In genomic region chr17:10327640-10328039, GRCh38 we compare ENCODE assay signal across 8 cellular contexts. TPM values are rescaled to one million over a fixed set of nuclear protein-coding genes. Genes with fewer than 3 reads are reported as not detected.
DNase-seq lines count a peak whose midpoint lies in the region; ATAC-seq and TF ChIP-seq lines count a peak whose summit lies in the region.

No MANE protein-coding gene starts in this region.

- H3K9me3 Mint-ChIP-seq in activated naive CD8-positive, alpha-beta T cell treated with anti-CD3 and anti-CD28 coated beads, Interleukin-2, amount 50 U/mL, for 24 hours: no peaks in the 10 kb centered on the region

- no peak overlapping the region for H3K4me3 Mint-ChIP-seq in activated naive CD8-positive, alpha-beta T cell treated with anti-CD3 and anti-CD28 coated beads, Interleukin-2, amount 50 U/mL, for 24 hours

- peaks cover 13% of the 10 kb centered on the region for H3K27me3 Mint-ChIP-seq in activated naive CD8-positive, alpha-beta T cell treated with anti-CD3 and anti-CD28 coated beads, Interleukin-2, amount 50 U/mL, for 24 hours

- H3K27ac Mint-ChIP-seq in activated naive CD8-positive, alpha-beta T cell treated with anti-CD3 and anti-CD28 coated beads, Interleukin-2, amount 50 U/mL, for 24 hours: no peak overlapping the region

- H3K36me3 Mint-ChIP-seq in activated naive CD8-positive, alpha-beta T cell treated with anti-CD3 and anti-CD28 coated beads, Interleukin-2, amount 50 U/mL, for 24 hours (ENCODE audit: low read depth): no peaks in the 10 kb centered on the region

- ATAC-seq in activated naive CD8-positive, alpha-beta T cell treated with anti-CD3 and anti-CD28 coated beads, Interleukin-2, amount 50 U/mL, for 24 hours: peak; percentile 40
- no peak for ATAC-seq in HG03045 (IDR thresholded peaks at IDR 0.05; ENCODE audit: unreplicated experiment)

- no peak overlapping the region for H3K4me3 ChIP-seq in left ventricle myocardium inferior

- DNase-seq in NCI-H2196 (lab: John Stamatoyannopoulos, UW; ENCODE audit: unreplicated experiment) (peak; percentile 59), NCI-H2196 treated with DMSO at 0.1 percent for 48 hours (lab: John Stamatoyannopoulos, UW; ENCODE audit: unreplicated experiment) (no peak), SKM-1 treated with dmso at 0.1 percent for 144 hours (lab: John Stamatoyannopoulos, UW; ENCODE audit: unreplicated experiment) (peak; percentile 27), left ventricle myocardium inferior (peak; percentile 72), retina (peak; percentile 79)
- peak; percentile 82 for DNase-seq in activated naive CD8-positive, alpha-beta T cell treated with anti-CD3 and anti-CD28 coated beads, Interleukin-2, amount 50 U/mL, for 24 hours

- no peak overlapping the region for H3K27ac ChIP-seq in left ventricle myocardium inferior (replicated peaks)

- no peaks in the 10 kb centered on the region for H3K36me3 ChIP-seq in left ventricle myocardium inferior

- no peaks in the 10 kb centered on the region for H3K9me3 ChIP-seq in left ventricle myocardium inferior (replicated peaks)

- peaks cover 32% of the 10 kb centered on the region for H3K27me3 ChIP-seq in left ventricle myocardium inferior (ENCODE audit: low read depth)

- no peaks in the 10 kb centered on the region for H3K4me1 Mint-ChIP-seq in activated naive CD8-positive, alpha-beta T cell treated with anti-CD3 and anti-CD28 coated beads, Interleukin-2, amount 50 U/mL, for 24 hours

- peak; percentile 96 for TF ChIP-seq CTCF in LNCAP (IDR thresholded peaks at IDR 0.05)
- TF ChIP-seq CTCF in left ventricle myocardium inferior (IDR thresholded peaks at IDR 0.05; ENCODE audit: borderline replicate concordance): peak; percentile 91

- intact Hi-C loops in left ventricle myocardium inferior (cut with micrococcal nuclease): loop anchor here (10.0 kb wide), 1 partner anchor 287 kb away; no protein-coding TSS in a partner anchor

- H3K4me1 ChIP-seq in left ventricle myocardium inferior: no peaks in the 10 kb centered on the region

RNA-seq across cellular contexts. Expression of gene MYH13, which starts 45.2 kb away (rescaled TPM):
- total RNA-seq in left ventricle myocardium inferior: not detected
